Comparison of ENCODE assay signal across 8 cellular contexts in the genomic region with DNA sequence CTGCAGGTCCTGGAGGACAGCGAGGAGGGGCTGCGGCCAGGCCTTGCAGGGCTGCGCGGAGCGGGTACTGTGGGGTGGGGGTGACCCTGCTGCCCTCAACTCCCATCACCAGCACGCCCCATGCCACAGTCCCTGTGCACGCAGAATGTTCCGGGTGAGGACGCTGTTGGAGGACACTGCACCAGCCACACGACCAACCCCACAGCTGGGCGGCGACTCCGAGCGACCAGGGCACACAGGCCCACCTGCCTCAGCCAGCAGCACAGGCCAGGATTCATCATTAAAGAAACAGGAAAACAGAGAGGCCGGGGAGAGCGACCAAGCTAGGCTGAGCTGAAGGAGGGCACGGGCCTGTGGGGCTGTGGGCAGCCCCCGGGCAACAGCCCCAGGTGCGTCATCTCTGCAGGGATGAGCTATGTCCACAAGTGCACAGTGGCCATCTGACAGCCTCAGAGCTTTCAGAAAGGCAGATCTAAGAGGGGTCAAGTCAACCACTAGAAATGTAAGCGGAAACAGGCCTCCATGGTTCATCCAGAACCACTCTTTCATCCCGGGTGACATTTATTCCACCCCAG. TPM values are rescaled to one million over a fixed set of nuclear protein-coding genes. Genes with fewer than 3 reads are reported as not detected.
DNase-seq lines count a peak whose midpoint lies in the region; ATAC-seq and TF ChIP-seq lines count a peak whose summit lies in the region.

No MANE protein-coding gene starts in this region.

- CTCF ChIA-PET in activated CD4-positive, alpha-beta T cell treated with anti-CD3 and anti-CD28 coated beads, Interleukin-2, amount 10 ng/mL, durations not matched to agents 7 days and 5 days (lab: Charles Lee): interaction anchor here (1.5 kb wide), 1 partner anchor 32 kb away, joined by 4 read pairs; no protein-coding TSS in a partner anchor
- CTCF ChIA-PET in MCF 10A (lab: Yijun Ruan, JAX): interaction anchor here (0.7 to 1.2 kb wide), 3 partner anchors 19 to 24 kb away, joined by 3 to 4 read pairs (median 3); no protein-coding TSS in a partner anchor

- no peak for TF ChIP-seq POLR2A in tibial nerve (IDR thresholded peaks at IDR 0.05)

- H3K4me3 ChIP-seq in lower lobe of right lung (peak overlapping the region; percentile 75), tibial nerve (peak overlapping the region in 3 of 4 donors; percentile 56 to 73 (median 67))

- peaks cover 45% of the 10 kb centered on the region for H3K27me3 Mint-ChIP-seq in activated CD4-positive, alpha-beta T cell treated with anti-CD3 and anti-CD28 coated beads, Interleukin-2, amount 10 ng/mL, durations not matched to agents 7 days and 5 days
- H3K27me3 Mint-ChIP-seq in MCF 10A (ENCODE audit: insufficient read depth, unreplicated experiment): no peaks in the 10 kb centered on the region

- peaks cover 13% of the 10 kb centered on the region for H3K9me3 Mint-ChIP-seq in activated CD4-positive, alpha-beta T cell treated with anti-CD3 and anti-CD28 coated beads, Interleukin-2, amount 10 ng/mL, durations not matched to agents 7 days and 5 days
- H3K9me3 Mint-ChIP-seq in MCF 10A (ENCODE audit: unreplicated experiment): no peaks in the 10 kb centered on the region

- no peak for TF ChIP-seq EP300 in tibial nerve (IDR thresholded peaks at IDR 0.05)

- no peak for TF ChIP-seq CTCF in MCF 10A (IDR thresholded peaks at IDR 0.05; ENCODE audit: unreplicated experiment)
- TF ChIP-seq CTCF in lower lobe of right lung (IDR thresholded peaks at IDR 0.05): no peak
- TF ChIP-seq CTCF in tibial nerve (IDR thresholded peaks at IDR 0.05): no peak

- H3K27me3 ChIP-seq in lower lobe of right lung (ENCODE audit: low read depth): peaks cover 4% of the 10 kb centered on the region
- H3K27me3 ChIP-seq in tibial nerve: peaks cover 0 to 4% of the 10 kb centered on the region in 2 donors

- H3K4me1 Mint-ChIP-seq in activated CD4-positive, alpha-beta T cell treated with anti-CD3 and anti-CD28 coated beads, Interleukin-2, amount 10 ng/mL, durations not matched to agents 7 days and 5 days: peaks cover 13% of the 10 kb centered on the region
- peaks cover 34% of the 10 kb centered on the region for H3K4me1 Mint-ChIP-seq in MCF 10A (ENCODE audit: insufficient read depth, unreplicated experiment)

- DNase-seq in activated CD4-positive, alpha-beta T cell treated with anti-CD3 and anti-CD28 coated beads, Interleukin-2, amount 10 ng/mL, durations not matched to agents 7 days and 5 days: no peak
- DNase-seq in activated CD4-positive, alpha-beta T cell treated with anti-CD3 and anti-CD28 coated beads for 4 hours: no peak
- no peak for DNase-seq in MCF 10A (ENCODE audit: unreplicated experiment)
- DNase-seq in lower lobe of right lung: peak; percentile 32
- DNase-seq in tibial nerve (ENCODE audit: low spot score in 2 of 2): no peak
- no peak for DNase-seq in HK-2 (ENCODE audit: unreplicated experiment)

- H3K9me3 ChIP-seq in lower lobe of right lung (no peaks in the 10 kb centered on the region), tibial nerve (no peaks in the 10 kb centered on the region)

- ATAC-seq in lower lobe of right lung (no peak), GM19452 (IDR thresholded peaks at IDR 0.05; ENCODE audit: unreplicated experiment) (no peak), GM18520 (IDR thresholded peaks at IDR 0.05; ENCODE audit: unreplicated experiment) (no peak)

- H3K36me3 Mint-ChIP-seq in activated CD4-positive, alpha-beta T cell treated with anti-CD3 and anti-CD28 coated beads, Interleukin-2, amount 10 ng/mL, durations not matched to agents 7 days and 5 days (ENCODE audit: low read depth): no peaks in the 10 kb centered on the region
- peaks cover 12% of the 10 kb centered on the region for H3K36me3 Mint-ChIP-seq in MCF 10A (ENCODE audit: insufficient read depth, unreplicated experiment)

- WGBS in tibial nerve, 2 donors: 86 to 92% methylated on average over 20 of the region's 21 CpGs

- H3K36me3 ChIP-seq in lower lobe of right lung (no peaks in the 10 kb centered on the region), tibial nerve (no peaks in the 10 kb centered on the region)

- H3K4me3 Mint-ChIP-seq in activated CD4-positive, alpha-beta T cell treated with anti-CD3 and anti-CD28 coated beads, Interleukin-2, amount 10 ng/mL, durations not matched to agents 7 days and 5 days: peak overlapping the region; percentile 61
- H3K4me3 Mint-ChIP-seq in MCF 10A (ENCODE audit: unreplicated experiment): peak overlapping the region; percentile 68

- H3K27ac ChIP-seq in lower lobe of right lung: peak overlapping the region; percentile 88
- H3K27ac ChIP-seq in tibial nerve: peak overlapping the region in 2 of 4 donors; percentile 80 to 88

- no TSS peak for BruUV-seq in MCF 10A (replicated peaks; lab: Mats Ljungman, UMichigan)

- intact Hi-C loops in MCF 10A (cut with micrococcal nuclease) (loop anchor here (1.0 to 2.0 kb wide), 6 partner anchors 13 to 85 kb away; no protein-coding TSS in a partner anchor), lower lobe of right lung (cut with DNase I) (no loop called here)

- no peak overlapping the region for H3K27ac Mint-ChIP-seq in activated CD4-positive, alpha-beta T cell treated with anti-CD3 and anti-CD28 coated beads, Interleukin-2, amount 10 ng/mL, durations not matched to agents 7 days and 5 days
- peak overlapping the region; percentile 61 for H3K27ac Mint-ChIP-seq in MCF 10A (ENCODE audit: low read depth, unreplicated experiment)

- H3K4me1 ChIP-seq in lower lobe of right lung: peaks cover 50% of the 10 kb centered on the region
- peaks cover 0 to 55% (median 12%) of the 10 kb centered on the region in 4 donors for H3K4me1 ChIP-seq in tibial nerve

- POLR2A ChIA-PET in activated CD4-positive, alpha-beta T cell treated with anti-CD3 and anti-CD28 coated beads, Interleukin-2, amount 10 ng/mL, durations not matched to agents 7 days and 5 days (lab: Charles Lee): no interaction called here
- POLR2A ChIA-PET in MCF 10A (lab: Yijun Ruan, JAX): interaction anchor here (0.9 to 4.0 kb wide), 6 partner anchors 13 to 109 kb away, joined by 4 to 49 read pairs (median 12); no protein-coding TSS in a partner anchor

RNA-seq across cellular contexts. Expression of gene GAS6, which starts 1.6 kb away (rescaled TPM):
- under 1 TPM; 0.82 to 0.92 TPM for total RNA-seq in activated CD4-positive, alpha-beta T cell treated with anti-CD3 and anti-CD28 coated beads, Interleukin-2, amount 10 ng/mL, durations not matched to agents 7 days and 5 days
- total RNA-seq in MCF 10A (2022) (58.9 and 92.3 TPM in 2 replicates), lower lobe of right lung (111 TPM), tibial nerve (100 to 1,000 TPM; 317 to 697 (median 547) TPM)

Comparison
In these comparisons a context has a peak if more than half of its experiments do, and no peak if none do; other contexts are left out.
1. RNA of gene GAS6, which starts 1.6 kb away (total RNA-seq): 317 to 697 TPM in tibial nerve, 111 TPM in lower lobe of right lung (single experiment) and 58.9 to 92.3 TPM in MCF 10A; 0.82 to 0.92 TPM in activated CD4-positive, alpha-beta T cell treated with anti-CD3 and anti-CD28 coated beads, Interleukin-2, amount 10 ng/mL, durations not matched to agents 7 days and 5 days; every median in the first group is over 10 times any median in the second.